In genomic region chr10:129963831-129964501, GRCh38 we compare ENCODE assay signal across 8 cellular contexts. TPM values are rescaled to one million over a fixed set of nuclear protein-coding genes. Genes with fewer than 3 reads are reported as not detected.
DNase-seq lines count a peak whose midpoint lies in the region; ATAC-seq, FAIRE-seq and TF ChIP-seq lines count a peak whose summit lies in the region.

Gene EBF3 (minus strand): TSS chr10:129964274. CDS start chr10:129963768, 506 bp downstream.

- TF ChIP-seq CTCF in omental fat pad (IDR thresholded peaks at IDR 0.05): no peak
- no peak for TF ChIP-seq CTCF in GM13976 (IDR thresholded peaks at IDR 0.05; ENCODE audit: borderline replicate concordance, control extremely low read depth, extremely low read depth, insufficient read depth, missing control alignments)

- peaks cover 43% of the 10 kb centered on the region for H3K27me3 Mint-ChIP-seq in activated T-helper 17 cell treated with anti-CD3 and anti-CD28 coated beads, Interleukin-2, amount 50 U/mL, for 72 hours

- no peaks in the 10 kb centered on the region for H3K9me3 Mint-ChIP-seq in activated T-helper 17 cell treated with anti-CD3 and anti-CD28 coated beads, Interleukin-2, amount 50 U/mL, for 72 hours

- peak; percentile 29 for ATAC-seq in activated T-helper 17 cell treated with anti-CD3 and anti-CD28 coated beads, Interleukin-2, amount 50 U/mL, for 72 hours (replicated peaks)
- ATAC-seq in omental fat pad (ENCODE audit: low FRiP score) (peak; percentile 89), HG03378 (IDR thresholded peaks at IDR 0.05; ENCODE audit: unreplicated experiment) (no peak)

- H3K36me3 Mint-ChIP-seq in activated T-helper 17 cell treated with anti-CD3 and anti-CD28 coated beads, Interleukin-2, amount 50 U/mL, for 72 hours (ENCODE audit: low read depth): peaks cover 20% of the 10 kb centered on the region

- H3K27ac Mint-ChIP-seq in activated T-helper 17 cell treated with anti-CD3 and anti-CD28 coated beads, Interleukin-2, amount 50 U/mL, for 72 hours: no peak within 1 kb of the TSS

- in situ Hi-C loops in GM13976 (cut with MboI; ENCODE audit: low sequenced_read_pairs, unreplicated experiment): loop anchor here (25.0 kb wide), 1 partner anchor 927 kb away; no protein-coding TSS in a partner anchor

- peak within 1 kb of the TSS; percentile 51 for H3K4me3 Mint-ChIP-seq in activated T-helper 17 cell treated with anti-CD3 and anti-CD28 coated beads, Interleukin-2, amount 50 U/mL, for 72 hours

- DNase-seq in Daoy (ENCODE audit: low read depth) (peak; percentile 90), NCI-H1105 treated with DMSO at 0.1 percent for 48 hours (lab: John Stamatoyannopoulos, UW) (peak; percentile 62), frontal cortex (ENCODE audit: low spot score in 2 of 2) (peak; percentile 73 to 82), omental fat pad (ENCODE audit: low spot score) (peak; percentile 53), GM13976 (ENCODE audit: low spot score) (no peak), HPDE6-E6E7 (ENCODE audit: extremely low spot score) (no peak)

- H3K4me1 Mint-ChIP-seq in activated T-helper 17 cell treated with anti-CD3 and anti-CD28 coated beads, Interleukin-2, amount 50 U/mL, for 72 hours: peaks cover 5% of the 10 kb centered on the region

- FAIRE-seq in frontal cortex (lab: Jason Lieb, UNC): no peak

RNA-seq across cellular contexts. Expression of gene EBF3, which starts in this region (rescaled TPM):
- 1.1 and 3.4 TPM in 2 replicates for total RNA-seq in Daoy (2014; rRNA removed; shearing (Covaris generic))
- total RNA-seq in activated T-helper 17 cell treated with anti-CD3 and anti-CD28 coated beads, Interleukin-2, amount 50 U/mL, for 72 hours: not detected
- total RNA-seq in frontal cortex (0.82 TPM), omental fat pad (10 to 100 TPM in 3 of 4 donors, 1 to 10 TPM in 1; 4.0 to 50.8 (median 18.8) TPM)

Comparison
In these comparisons a context has a peak if more than half of its experiments do, and no peak if none do; other contexts are left out.
1. Peak in ATAC-seq in activated T-helper 17 cell treated with anti-CD3 and anti-CD28 coated beads, Interleukin-2, amount 50 U/mL, for 72 hours; RNA of the gene not detected or under 1 TPM.
2. Peak in DNase-seq in frontal cortex; RNA of the gene not detected or under 1 TPM.
3. DNase-seq: peak in Daoy (single experiment), NCI-H1105 treated with DMSO at 0.1 percent for 48 hours (single experiment) and omental fat pad (single experiment); none in GM13976 (single experiment) and HPDE6-E6E7 (single experiment).